ENCODE assay signal across 14 cellular contexts in genomic region chr1:6045110-6045502, GRCh38.
"Had no signal": no experiment of that assay in that cellular context is flagged by ENCODE, and none has a peak within 500 bp of the region (broad histone marks: within the 10 kb centered on the region; RNA-seq: fewer than 3 reads in every experiment).

No MANE protein-coding gene starts in this region.

- DNase-seq: dorsolateral prefrontal cortex; effector CD8-positive, alpha-beta T cell; gastrocnemius medialis; islet precursor cell; mucosa of descending colon; naive thymus-derived CD8-positive, alpha-beta T cell; ovary; sigmoid colon; stimulated activated naive CD8-positive, alpha-beta T cell treated with anti-CD3 and anti-CD28 coated beads, Interleukin-15, Interleukin-2, amounts not matched to agents 100 U/mL and 50 U/mL, for 24 hours; thyroid gland; upper lobe of left lung; uterus had no signal

- H3K4me3 Mint-ChIP-seq: naive thymus-derived CD8-positive, alpha-beta T cell had no signal

- ATAC-seq: esophagus mucosa; gastrocnemius medialis; left lung; mucosa of descending colon; naive thymus-derived CD8-positive, alpha-beta T cell; stimulated activated naive CD8-positive, alpha-beta T cell treated with anti-CD3 and anti-CD28 coated beads, Interleukin-15, Interleukin-2, amounts not matched to agents 100 U/mL and 50 U/mL, for 24 hours had no signal

- H3K27me3 Mint-ChIP-seq: naive thymus-derived CD8-positive, alpha-beta T cell had no signal

- H3K9me3 Mint-ChIP-seq: naive thymus-derived CD8-positive, alpha-beta T cell had no signal
